In genomic region chr19:45682117-45682516, GRCh38 we compare ENCODE assay signal across 6 cellular contexts. TPM values are rescaled to one million over a fixed set of nuclear protein-coding genes. Genes with fewer than 3 reads are reported as not detected.
DNase-seq lines count a peak whose midpoint lies in the region; ATAC-seq and TF ChIP-seq lines count a peak whose summit lies in the region.

No MANE protein-coding gene starts in this region.

- H3K27me3 Mint-ChIP-seq in WTC11 (ENCODE audit: low read depth), result peaks cover 33% of the 10 kb centered on the region
- peaks cover 17% of the 10 kb centered on the region for H3K27me3 Mint-ChIP-seq in neural progenitor cell (ENCODE audit: insufficient read depth, low read depth)

- no peaks in the 10 kb centered on the region for H3K79me2 ChIP-seq in DND-41 (ENCODE audit: insufficient read depth, low read length)
- no peaks in the 10 kb centered on the region for H3K79me2 ChIP-seq in neural progenitor cell (ENCODE audit: low read depth)

- H3K4me2 ChIP-seq in DND-41 (ENCODE audit: insufficient read depth, low read length), result peak overlapping the region; percentile 66
- peak overlapping the region; percentile 83 for H3K4me2 ChIP-seq in neural progenitor cell

- H3K4me1 ChIP-seq in DND-41 (ENCODE audit: insufficient read depth, low read length) (peaks cover 14% of the 10 kb centered on the region), neural progenitor cell (peaks cover 6% of the 10 kb centered on the region), aorta (ENCODE audit: control insufficient read depth in 1 of 2, insufficient read depth in 2 of 2, low read length in 2 of 2) (no peaks in the 10 kb centered on the region)

- POLR2A ChIA-PET in WTC11 (lab: Charles Lee), result interaction anchor here (0.8 kb wide), 1 partner anchor 10 kb away, joined by 3 read pairs; no protein-coding TSS in a partner anchor

- H3K4me3 ChIP-seq in DND-41 (ENCODE audit: low read depth in 1 of 2, low read length in 2 of 2) (peak overlapping the region in 1 of 2 experiments; percentile 48; a peak in 1 of 4 replicates), neural progenitor cell (peak overlapping the region; percentile 51), aorta (ENCODE audit: low read length in 2 of 2) (no peak overlapping the region)

- H3K9ac ChIP-seq in DND-41 (ENCODE audit: low read depth, low read length) (peak overlapping the region; percentile 55), neural progenitor cell (no peak overlapping the region)

- peaks cover 12% of the 10 kb centered on the region for H3K4me1 Mint-ChIP-seq in WTC11
- peaks cover 7% of the 10 kb centered on the region for H3K4me1 Mint-ChIP-seq in neural progenitor cell

- H3K27me3 ChIP-seq in DND-41 (ENCODE audit: insufficient read depth, low read length, poor library complexity) (no peaks in the 10 kb centered on the region), neural progenitor cell (peaks cover 50% of the 10 kb centered on the region), aorta (ENCODE audit: control insufficient read depth in 1 of 2, insufficient read depth in 2 of 2, low read length in 1 of 2) (no peaks in the 10 kb centered on the region)

- H3F3A ChIP-seq in neural progenitor cell (ENCODE audit: low read depth), result peaks cover 17% of the 10 kb centered on the region

- H3K36me3 ChIP-seq in DND-41 (ENCODE audit: insufficient read depth, low read length) (peaks cover 30% of the 10 kb centered on the region), neural progenitor cell (no peaks in the 10 kb centered on the region), aorta (ENCODE audit: control insufficient read depth in 1 of 2, insufficient read depth in 2 of 2, low read length in 1 of 2) (peaks cover 0 to 3% of the 10 kb centered on the region in 2 donors)

- H3K36me3 Mint-ChIP-seq in WTC11, result peaks cover 24% of the 10 kb centered on the region
- peaks cover 4% of the 10 kb centered on the region for H3K36me3 Mint-ChIP-seq in neural progenitor cell

- H3K4me3 Mint-ChIP-seq in WTC11 (peak overlapping the region; percentile 65), neural progenitor cell (peak overlapping the region; percentile 3)

- H2AFZ ChIP-seq in DND-41 (ENCODE audit: low read depth, low read length), result peak overlapping the region; percentile 75
- no peak overlapping the region for H2AFZ ChIP-seq in neural progenitor cell (replicated peaks)

- CTCF ChIA-PET in WTC11 (lab: Charles Lee), result interaction anchor here (0.6 to 6.7 kb wide), 14 partner anchors 10 to 287 kb away, joined by 3 to 86 read pairs (median 6); partner anchors contain the start of genes GIPR, QPCTL, SIX5 and SNRPD2

- no peak for ATAC-seq in DND-41 (ENCODE audit: insufficient read depth, low read depth)
- ATAC-seq in WTC11, result no peak
- no peak for ATAC-seq in left lobe of liver
- ATAC-seq in aorta (ENCODE audit: low FRiP score), result no peak

- no peak overlapping the region; the same call in 1 of the 2 replicates for H3K27ac ChIP-seq in DND-41 (ENCODE audit: low read length)
- no peak overlapping the region for H3K27ac ChIP-seq in neural progenitor cell
- H3K27ac ChIP-seq in aorta (ENCODE audit: low read depth in 1 of 2, low read length in 2 of 2), result peak overlapping the region in 1 of 2 donors; percentile 15

- H3K9me3 ChIP-seq in DND-41 (ENCODE audit: insufficient read depth, low read length, severe bottlenecking), result no peaks in the 10 kb centered on the region
- H3K9me3 ChIP-seq in neural progenitor cell (ENCODE audit: low read depth), result no peaks in the 10 kb centered on the region
- no peaks in the 10 kb centered on the region for H3K9me3 ChIP-seq in aorta (ENCODE audit: control insufficient read depth, low read length)

- DNase-seq in DND-41, result no peak
- DNase-seq in WTC11 (ENCODE audit: low spot score), result no peak
- no peak for DNase-seq in neural progenitor cell (ENCODE audit: low spot score)
- no peak for DNase-seq in stimulated activated CD4-positive, alpha-beta T cell treated with anti-CD3 and anti-CD28 coated beads, Interleukin-1b, Interleukin-23, amount 100 ng/mL, for 48 hours
- DNase-seq in left lobe of liver (ENCODE audit: low spot score), result no peak
- DNase-seq in aorta, result no peak

- H3K27ac Mint-ChIP-seq in WTC11 (no peak overlapping the region), neural progenitor cell (no peak overlapping the region)

- H3K9me3 Mint-ChIP-seq in WTC11 (no peaks in the 10 kb centered on the region), neural progenitor cell (no peaks in the 10 kb centered on the region)

- WGBS in aorta, 2 donors, result 66 to 74% methylated on average over 8 of the region's 8 CpGs

- intact Hi-C loops in aorta (cut with DNase I), result no loop called here

- H4K20me1 ChIP-seq in DND-41 (ENCODE audit: insufficient read depth, low read length) (peaks cover under 1% of the 10 kb centered on the region; the same call in 1 of the 2 replicates), neural progenitor cell (ENCODE audit: low read depth) (peaks cover 7% of the 10 kb centered on the region)

- TF ChIP-seq CTCF in DND-41 (IDR thresholded peaks at IDR 0.05; ENCODE audit: borderline replicate concordance, extremely low read depth, low read length, poor library complexity, severe bottlenecking) (no peak), WTC11 (IDR thresholded peaks at IDR 0.05) (no peak), neural progenitor cell (IDR thresholded peaks at IDR 0.05) (no peak)

TF ChIP-seq in WTC11, 78 proteins besides CTCF, POLR2A, EP300 and RAD21:
- no peak for TF ChIP-seq PRDM15 (CRISPR knock-in tag; IDR thresholded peaks at IDR 0.05)
- no peak for TF ChIP-seq JAZF1 (CRISPR knock-in tag; IDR thresholded peaks at IDR 0.05)
- no peak for TF ChIP-seq TEAD4 (CRISPR knock-in tag; IDR thresholded peaks at IDR 0.05)

RNA-seq across cellular contexts. Expression of gene SNRPD2, which starts 9.6 kb away (rescaled TPM):
- total RNA-seq in WTC11 (2021) (739 to 792 TPM (median 784 TPM) in 3 replicates), neural progenitor cell (ENCODE audit: low replicate concordance) (330 and 405 TPM in 2 replicates), left lobe of liver (91.2 TPM), aorta (100 to 1,000 TPM; 203 to 206 TPM)
- 100 to 1,000 TPM; 319 to 345 TPM for polyA plus RNA-seq in aorta

RNA-seq across cellular contexts. Expression of gene QPCTL, which starts 10.3 kb away (rescaled TPM):
- total RNA-seq in WTC11 (2021) (23.8 to 33.3 TPM (median 27.5 TPM) in 3 replicates), neural progenitor cell (ENCODE audit: low replicate concordance) (4.5 and 15.7 TPM in 2 replicates), left lobe of liver (7.8 TPM), aorta (1 to 10 TPM; 5.3 to 5.4 TPM)
- 10 to 100 TPM in 1 of 2 donors, 1 to 10 TPM in 1; 1.9 to 11.1 TPM for polyA plus RNA-seq in aorta

RNA-seq across cellular contexts. Expression of gene GIPR, which starts 14.1 kb away (rescaled TPM):
- total RNA-seq in WTC11 (2021) (1.6 to 1.8 TPM (median 1.7 TPM) in 3 replicates), neural progenitor cell (ENCODE audit: low replicate concordance) (not detected in 2 replicates), left lobe of liver (0.18 TPM), aorta (1 to 10 TPM in 1 of 2 donors, under 1 TPM in 1; 0.45 to 2.4 TPM)
- polyA plus RNA-seq in aorta, result not detected

RNA-seq across cellular contexts. Expression of gene EML2, which starts 42.9 kb away (rescaled TPM):
- 51.5 to 63.3 TPM (median 62.5 TPM) in 3 replicates for total RNA-seq in WTC11 (2021)
- total RNA-seq in neural progenitor cell (ENCODE audit: low replicate concordance), result 15.9 and 20.3 TPM in 2 replicates
- total RNA-seq in left lobe of liver, result 17.9 TPM
- 10 to 100 TPM; 42.4 to 52.9 TPM for total RNA-seq in aorta
- polyA plus RNA-seq in aorta, result 10 to 100 TPM; 21.7 to 48.1 TPM

RNA-seq across cellular contexts. Expression of gene FBXO46, which starts 48.6 kb away (rescaled TPM):
- total RNA-seq in WTC11 (2021) (40.1 to 46.3 TPM (median 43.3 TPM) in 3 replicates), neural progenitor cell (ENCODE audit: low replicate concordance) (7.5 and 21.3 TPM in 2 replicates), left lobe of liver (8.2 TPM), aorta (10 to 100 TPM; 12.7 to 15.5 TPM)
- polyA plus RNA-seq in aorta, result 1 to 10 TPM; 1.9 to 5.1 TPM
